8 cellular contexts compared by ENCODE assay signal in genomic region chr19:47718427-47719046, GRCh38. TPM values are rescaled to one million over a fixed set of nuclear protein-coding genes. Genes with fewer than 3 reads are reported as not detected.
DNase-seq lines count a peak whose midpoint lies in the region; FAIRE-seq and TF ChIP-seq lines count a peak whose summit lies in the region.
"Not testable (repeated sequence)": the region's sequence is repeated elsewhere in the genome, so short reads cannot be mapped to it uniquely, and the experiment has no call there.

No MANE protein-coding gene starts in this region.

- H3K4me3 ChIP-seq in BJ (ENCODE audit: low read depth, low read length) = peak overlapping the region; percentile 19
- H3K4me3 ChIP-seq in SK-N-SH (ENCODE audit: low read depth in 2 of 2, low read length in 1 of 2) = peak overlapping the region in 1 of 2 experiments; percentile 40; a peak in 1 of 4 replicates
- peak overlapping the region; percentile 28 to 32 for H3K4me3 ChIP-seq in cardiac fibroblast (replicated peaks in 1 of 2; ENCODE audit: low read depth in 2 of 2, low read length in 2 of 2)
- H3K4me3 ChIP-seq in fibroblast of lung (replicated peaks in 1 of 4; ENCODE audit: control extremely low read depth in 1 of 4, insufficient read depth in 1 of 4, low read depth in 3 of 4, low read length in 4 of 4) = peak overlapping the region; percentile 11 to 44 (median 13)
- peak overlapping the region in 2 of 3 experiments; percentile 17 to 29 for H3K4me3 ChIP-seq in keratinocyte (ENCODE audit: control insufficient read depth in 2 of 3, extremely low read depth in 1 of 3, insufficient read depth in 2 of 3, low read depth in 1 of 3, low read length in 3 of 3)
- not testable (repeated sequence) for H3K4me3 ChIP-seq in neural cell (ENCODE audit: low read length); skin epidermis; urinary bladder (ENCODE audit: low read depth, low read length)

- not testable (repeated sequence) for DNase-seq in BJ (ENCODE audit: low read depth); cardiac fibroblast (ENCODE audit: low read depth in 2 of 2); fibroblast of lung (ENCODE audit: low read depth in 2 of 2); keratinocyte (ENCODE audit: low read depth, low spot score)
- DNase-seq in SK-N-SH = peak; percentile 53

- H3K79me2 ChIP-seq in SK-N-SH (ENCODE audit: insufficient read depth) = peaks cover 87% of the 10 kb centered on the region
- H3K79me2 ChIP-seq in fibroblast of lung (ENCODE audit: control insufficient read depth, insufficient read depth, low read length) = peaks cover 59% of the 10 kb centered on the region
- H3K79me2 ChIP-seq in keratinocyte (ENCODE audit: control insufficient read depth, insufficient read depth, low read length) = peaks cover 52% of the 10 kb centered on the region
- H3K79me2 ChIP-seq in neural cell (replicated peaks; ENCODE audit: insufficient read depth, low read length) = not testable (repeated sequence)

- H3K9me2 ChIP-seq in SK-N-SH; neural cell (ENCODE audit: insufficient read depth, low read length): not testable (repeated sequence)

- CTCF ChIA-PET in BJ (lab: Yijun Ruan, JAX) = interaction anchor here (0.6 to 3.5 kb wide), 11 partner anchors 9 to 283 kb away, joined by 3 to 36 read pairs (median 3); partner anchors contain the start of gene NOP53
- CTCF ChIA-PET in SK-N-SH (lab: Yijun Ruan, JAX) = interaction anchor here (0.6 to 23.1 kb wide), 8 partner anchors 8 to 282 kb away, joined by 3 to 475 read pairs (median 4); partner anchors contain the start of genes NAPA and NOP53

- TF ChIP-seq CTCF in BJ (IDR thresholded peaks at IDR 0.05; ENCODE audit: insufficient read depth, low read depth, low read length); SK-N-SH (IDR thresholded peaks at IDR 0.05); cardiac fibroblast (IDR thresholded peaks at IDR 0.05; ENCODE audit: low read depth, low read length); fibroblast of lung (conservative IDR thresholded peaks at IDR 0.05 in 1 of 2, IDR thresholded peaks at IDR 0.05 in 1 of 2; ENCODE audit: low read depth in 1 of 2, low read length in 2 of 2); keratinocyte (optimal IDR thresholded peaks at IDR 0.05 in 1 of 3, IDR thresholded peaks at IDR 0.05 in 1 of 3, conservative IDR thresholded peaks at IDR 0.05 in 1 of 3; ENCODE audit: extremely low read depth in 1 of 3, insufficient read depth in 2 of 3, low read length in 3 of 3); neural cell (IDR thresholded peaks at IDR 0.05; ENCODE audit: poor library complexity, severe bottlenecking): not testable (repeated sequence)

- peak in 1 of 2 experiments; percentile 15; a peak in 1 of 4 replicates for TF ChIP-seq EP300 in SK-N-SH (IDR thresholded peaks at IDR 0.05; ENCODE audit: borderline replicate concordance in 1 of 2, low read depth in 1 of 2, low read length in 1 of 2)
- not testable (repeated sequence) for TF ChIP-seq EP300 in neural cell (conservative IDR thresholded peaks at IDR 0.05; ENCODE audit: poor library complexity, severe bottlenecking)

- WGBS in SK-N-SH (ENCODE audit: low lambda C conversion rate) = 63% methylated on average over 6 of the region's 10 CpGs
- 35% methylated on average over 10 of the region's 10 CpGs for WGBS in urinary bladder

- H3K4me1 ChIP-seq in SK-N-SH (ENCODE audit: control insufficient read depth in 1 of 2, insufficient read depth in 2 of 2, low read depth in 1 of 2, low read length in 1 of 2) (peaks cover 19 to 21% of the 10 kb centered on the region in 2 experiments; a peak in 3 of 4 replicates), fibroblast of lung (ENCODE audit: control insufficient read depth, extremely low read depth, insufficient read depth, low read length) (peaks cover 44% of the 10 kb centered on the region), keratinocyte (ENCODE audit: control insufficient read depth, extremely low read depth, insufficient read depth, low read length) (peaks cover 35% of the 10 kb centered on the region)
- not testable (repeated sequence) for H3K4me1 ChIP-seq in urinary bladder (ENCODE audit: insufficient read depth)

- not testable (repeated sequence) for H3K9me1 ChIP-seq in keratinocyte (ENCODE audit: control insufficient read depth, extremely low read depth, insufficient read depth, low read length)

- peak overlapping the region; percentile 94 to 95 for H3K27ac ChIP-seq in SK-N-SH (ENCODE audit: low read depth in 2 of 2, low read length in 1 of 2)
- H3K27ac ChIP-seq in fibroblast of lung (ENCODE audit: insufficient read depth, low read length) = peak overlapping the region; percentile 86
- peak overlapping the region; percentile 78 for H3K27ac ChIP-seq in keratinocyte (ENCODE audit: control insufficient read depth, insufficient read depth, low read length)
- H3K27ac ChIP-seq in neural cell (ENCODE audit: low read length) = not testable (repeated sequence)
- H3K27ac ChIP-seq in skin epidermis = peak overlapping the region in 20 of 21 experiments; percentile 65 to 91 (median 86)
- peak overlapping the region; percentile 92 for H3K27ac ChIP-seq in urinary bladder (ENCODE audit: low read depth)

- not testable (repeated sequence) for H2AFZ ChIP-seq in SK-N-SH (ENCODE audit: low read depth); fibroblast of lung (ENCODE audit: low read length); keratinocyte (ENCODE audit: control insufficient read depth, low read length); neural cell (ENCODE audit: low read depth, low read length)

- H3K9ac ChIP-seq in SK-N-SH (peak overlapping the region; percentile 62), fibroblast of lung (ENCODE audit: insufficient read depth, low read length) (peak overlapping the region; percentile 53), keratinocyte (ENCODE audit: control insufficient read depth, extremely low read depth, insufficient read depth, low read length) (peak overlapping the region; percentile 67), neural cell (ENCODE audit: low read length) (peak overlapping the region; percentile 16)

- not testable (repeated sequence) for TF ChIP-seq RAD21 in SK-N-SH (IDR thresholded peaks at IDR 0.05; ENCODE audit: low read length); neural cell (conservative IDR thresholded peaks at IDR 0.05)

- H3K27me3 ChIP-seq in BJ (ENCODE audit: control insufficient read depth, insufficient read depth, low read length); SK-N-SH (ENCODE audit: insufficient read depth); fibroblast of lung (ENCODE audit: control insufficient read depth, insufficient read depth, low read length); keratinocyte (ENCODE audit: control insufficient read depth, extremely low read depth, insufficient read depth, low read length); neural cell (ENCODE audit: insufficient read depth, low read depth, low read length): not testable (repeated sequence)

- H3K9me3 ChIP-seq in SK-N-SH; fibroblast of lung (ENCODE audit: control insufficient read depth, insufficient read depth, low read depth, low read length); keratinocyte (ENCODE audit: control insufficient read depth, low read depth, low read length); neural cell (ENCODE audit: low read length): not testable (repeated sequence)

- not testable (repeated sequence) for H4K20me1 ChIP-seq in SK-N-SH (ENCODE audit: insufficient read depth); fibroblast of lung (ENCODE audit: control insufficient read depth, extremely low read depth, insufficient read depth, low read length); keratinocyte (ENCODE audit: control insufficient read depth, extremely low read depth, insufficient read depth, low read length); neural cell (ENCODE audit: insufficient read depth)

- POLR2A ChIA-PET in BJ (lab: Charles Lee) = interaction anchor here (0.5 to 0.7 kb wide), 4 partner anchors 11 to 1415 kb away, joined by 4 to 20 read pairs (median 8); partner anchors contain the start of gene DHX34
- POLR2A ChIA-PET in SK-N-SH (lab: Yijun Ruan, JAX) = interaction anchor here (0.6 to 1.5 kb wide), 5 partner anchors 19 to 444 kb away, joined by 3 to 8 read pairs (median 3); partner anchors contain the start of genes INAFM1 and NOP53

- dilution Hi-C loops in keratinocyte (cut with MboI; ENCODE audit: extremely low pct_ligation_motif_present, low sequenced_read_pairs) = not testable (repeated sequence)

- H3K4me2 ChIP-seq in SK-N-SH (peak overlapping the region; percentile 84), fibroblast of lung (ENCODE audit: extremely low read depth, insufficient read depth, low read length) (peak overlapping the region; percentile 88), keratinocyte (ENCODE audit: control insufficient read depth, extremely low read depth, insufficient read depth, low read depth, low read length) (peak overlapping the region; percentile 68)
- not testable (repeated sequence) for H3K4me2 ChIP-seq in neural cell (ENCODE audit: low read length)

- not testable (repeated sequence) for FAIRE-seq in keratinocyte (lab: Jason Lieb, UNC)

- H3F3A ChIP-seq in SK-N-SH (replicated peaks; ENCODE audit: insufficient read depth) = peaks cover 34% of the 10 kb centered on the region
- not testable (repeated sequence) for H3F3A ChIP-seq in neural cell (ENCODE audit: insufficient read depth, low read length, poor library complexity, severe bottlenecking)

- H3K36me3 ChIP-seq in BJ (ENCODE audit: control insufficient read depth, insufficient read depth, low read length) (peaks cover 22% of the 10 kb centered on the region), SK-N-SH (replicated peaks in 1 of 2; ENCODE audit: control insufficient read depth in 1 of 2, insufficient read depth in 2 of 2, low read length in 1 of 2) (peaks cover 0 to 33% of the 10 kb centered on the region in 2 experiments), fibroblast of lung (ENCODE audit: control insufficient read depth, insufficient read depth, low read length) (peaks cover 26% of the 10 kb centered on the region), keratinocyte (ENCODE audit: control insufficient read depth in 2 of 2, extremely low read depth in 1 of 2, insufficient read depth in 2 of 2, low read length in 2 of 2) (peaks cover 23 to 36% of the 10 kb centered on the region in 2 experiments)
- not testable (repeated sequence) for H3K36me3 ChIP-seq in neural cell (ENCODE audit: insufficient read depth, low read length); urinary bladder (ENCODE audit: insufficient read depth)

RNA-seq across cellular contexts. Expression of gene EHD2, which starts 5.3 kb away (rescaled TPM):
- polyA plus RNA-seq in BJ (2011; rRNA removed) = 69.5 and 132 TPM in 2 replicates
- polyA minus RNA-seq in BJ (2011; rRNA and poly(A)+ RNA removed) = 65.5 and 115 TPM in 2 replicates
- polyA plus RNA-seq in SK-N-SH (2012; rRNA removed) = 26.3 and 55.5 TPM in 2 replicates
- 28.1 and 43.3 TPM in 2 replicates for polyA plus RNA-seq in SK-N-SH (2012; cell fraction: cytosol; rRNA removed)
- polyA plus RNA-seq in SK-N-SH (2012; cell fraction: nucleus; rRNA removed) = 47.4 and 49.0 TPM in 2 replicates
- 106 and 192 TPM in 2 replicates for total RNA-seq in fibroblast of lung
- 96.5 and 97.0 TPM in 2 replicates for polyA plus RNA-seq in fibroblast of lung
- polyA plus RNA-seq in fibroblast of lung (2012) = 422 and 520 TPM in 2 replicates
- polyA minus RNA-seq in fibroblast of lung (ENCODE audit: low replicate concordance) = 423 and 614 TPM in 2 replicates
- 18.3 to 48.5 TPM (median 23.7 TPM) in 3 replicates for polyA plus RNA-seq in keratinocyte
- 35.1 TPM for polyA plus RNA-seq in keratinocyte (2011; ENCODE audit: low read depth)
- polyA plus RNA-seq in keratinocyte (2011; cell fraction: cytosol; rRNA removed) = 43.9 and 91.5 TPM in 2 replicates
- polyA plus RNA-seq in keratinocyte (2011; cell fraction: nucleus; rRNA removed) = 95.6 and 141 TPM in 2 replicates
- polyA plus RNA-seq in keratinocyte (2012; ENCODE audit: low replicate concordance) = 71.1 and 183 TPM in 2 replicates
- polyA minus RNA-seq in keratinocyte = 26.8 to 216 TPM (median 31.6 TPM) in 3 replicates
- 198 TPM for polyA minus RNA-seq in keratinocyte (2011; cell fraction: cytosol; rRNA and poly(A)+ RNA removed)
- polyA minus RNA-seq in keratinocyte (2011; cell fraction: nucleus; rRNA and poly(A)+ RNA removed) = 114 and 133 TPM in 2 replicates
- polyA plus RNA-seq in neural cell = not detected in 2 replicates
- not detected in 2 replicates for polyA minus RNA-seq in neural cell
- 53.1 TPM for total RNA-seq in urinary bladder
- polyA plus RNA-seq in urinary bladder = 188 TPM

RNA-seq across cellular contexts. Expression of gene NOP53, which starts 26.8 kb away (rescaled TPM):
- polyA plus RNA-seq in BJ (2011; rRNA removed) = 119 and 135 TPM in 2 replicates
- 33.8 and 63.6 TPM in 2 replicates for polyA minus RNA-seq in BJ (2011; rRNA and poly(A)+ RNA removed)
- 198 and 275 TPM in 2 replicates for polyA plus RNA-seq in SK-N-SH (2012; rRNA removed)
- polyA plus RNA-seq in SK-N-SH (2012; cell fraction: cytosol; rRNA removed) = 210 and 240 TPM in 2 replicates
- polyA plus RNA-seq in SK-N-SH (2012; cell fraction: nucleus; rRNA removed) = 139 and 241 TPM in 2 replicates
- 59.6 and 110 TPM in 2 replicates for total RNA-seq in fibroblast of lung
- 47.2 and 60.8 TPM in 2 replicates for polyA plus RNA-seq in fibroblast of lung
- 151 and 182 TPM in 2 replicates for polyA plus RNA-seq in fibroblast of lung (2012)
- polyA minus RNA-seq in fibroblast of lung (ENCODE audit: low replicate concordance) = 18.5 and 20.5 TPM in 2 replicates
- 64.5 to 80.2 TPM (median 73.9 TPM) in 3 replicates for polyA plus RNA-seq in keratinocyte
- polyA plus RNA-seq in keratinocyte (2011; ENCODE audit: low read depth) = 126 TPM
- polyA plus RNA-seq in keratinocyte (2011; cell fraction: cytosol; rRNA removed) = 33.7 and 90.4 TPM in 2 replicates
- 50.2 and 59.6 TPM in 2 replicates for polyA plus RNA-seq in keratinocyte (2011; cell fraction: nucleus; rRNA removed)
- 137 and 149 TPM in 2 replicates for polyA plus RNA-seq in keratinocyte (2012; ENCODE audit: low replicate concordance)
- polyA minus RNA-seq in keratinocyte = 29.1 to 62.5 TPM (median 32.3 TPM) in 3 replicates
- 129 TPM for polyA minus RNA-seq in keratinocyte (2011; cell fraction: cytosol; rRNA and poly(A)+ RNA removed)
- 28.0 and 30.9 TPM in 2 replicates for polyA minus RNA-seq in keratinocyte (2011; cell fraction: nucleus; rRNA and poly(A)+ RNA removed)
- polyA plus RNA-seq in neural cell = 65.0 and 87.0 TPM in 2 replicates
- 61.8 and 147 TPM in 2 replicates for polyA minus RNA-seq in neural cell
- total RNA-seq in urinary bladder = 51.2 TPM
- 690 TPM for polyA plus RNA-seq in urinary bladder

RNA-seq across cellular contexts. Expression of gene SELENOW, which starts 60.0 kb away (rescaled TPM):
- polyA plus RNA-seq in BJ (2011; rRNA removed) (256 and 293 TPM in 2 replicates), SK-N-SH (2012; rRNA removed) (316 and 335 TPM in 2 replicates), fibroblast of lung (187 and 250 TPM in 2 replicates), keratinocyte (421 to 777 TPM (median 509 TPM) in 3 replicates), neural cell (811 and 902 TPM in 2 replicates), urinary bladder (566 TPM)
- polyA minus RNA-seq in BJ (2011; rRNA and poly(A)+ RNA removed) = 33.2 and 51.9 TPM in 2 replicates
- polyA plus RNA-seq in SK-N-SH (2012; cell fraction: cytosol; rRNA removed) = 276 and 313 TPM in 2 replicates
- polyA plus RNA-seq in SK-N-SH (2012; cell fraction: nucleus; rRNA removed) = 108 and 116 TPM in 2 replicates
- total RNA-seq in fibroblast of lung (142 and 155 TPM in 2 replicates), urinary bladder (186 TPM)
- polyA plus RNA-seq in fibroblast of lung (2012) = 220 and 279 TPM in 2 replicates
- polyA minus RNA-seq in fibroblast of lung (ENCODE audit: low replicate concordance) (261 and 313 TPM in 2 replicates), keratinocyte (130 to 266 TPM (median 265 TPM) in 3 replicates), neural cell (227 and 240 TPM in 2 replicates)
- polyA plus RNA-seq in keratinocyte (2011; ENCODE audit: low read depth) = 95.6 TPM
- polyA plus RNA-seq in keratinocyte (2011; cell fraction: cytosol; rRNA removed) = 628 and 828 TPM in 2 replicates
- 193 and 224 TPM in 2 replicates for polyA plus RNA-seq in keratinocyte (2011; cell fraction: nucleus; rRNA removed)
- polyA plus RNA-seq in keratinocyte (2012; ENCODE audit: low replicate concordance) = 242 and 370 TPM in 2 replicates
- 221 TPM for polyA minus RNA-seq in keratinocyte (2011; cell fraction: cytosol; rRNA and poly(A)+ RNA removed)
- 38.6 and 40.7 TPM in 2 replicates for polyA minus RNA-seq in keratinocyte (2011; cell fraction: nucleus; rRNA and poly(A)+ RNA removed)

Comparison
In these comparisons a context has a peak if more than half of its experiments do, and no peak if none do; other contexts are left out.
1. H3K9ac ChIP-seq: peak in every context shown above with its lines; median percentile 67 in keratinocyte; 62 in SK-N-SH; 53 in fibroblast of lung; 16 in neural cell.
2. RNA of gene EHD2, which starts 5.3 kb away (polyA plus RNA-seq): 188 TPM in urinary bladder (single experiment), 69.5 to 132 TPM in BJ, 96.5 to 520 TPM in fibroblast of lung, 26.3 to 55.5 TPM in SK-N-SH and 18.3 to 183 TPM in keratinocyte; not detected in neural cell; every median in the first group is over 10 times any median in the second.